8 cellular contexts compared by ENCODE assay signal in the genomic region with DNA sequence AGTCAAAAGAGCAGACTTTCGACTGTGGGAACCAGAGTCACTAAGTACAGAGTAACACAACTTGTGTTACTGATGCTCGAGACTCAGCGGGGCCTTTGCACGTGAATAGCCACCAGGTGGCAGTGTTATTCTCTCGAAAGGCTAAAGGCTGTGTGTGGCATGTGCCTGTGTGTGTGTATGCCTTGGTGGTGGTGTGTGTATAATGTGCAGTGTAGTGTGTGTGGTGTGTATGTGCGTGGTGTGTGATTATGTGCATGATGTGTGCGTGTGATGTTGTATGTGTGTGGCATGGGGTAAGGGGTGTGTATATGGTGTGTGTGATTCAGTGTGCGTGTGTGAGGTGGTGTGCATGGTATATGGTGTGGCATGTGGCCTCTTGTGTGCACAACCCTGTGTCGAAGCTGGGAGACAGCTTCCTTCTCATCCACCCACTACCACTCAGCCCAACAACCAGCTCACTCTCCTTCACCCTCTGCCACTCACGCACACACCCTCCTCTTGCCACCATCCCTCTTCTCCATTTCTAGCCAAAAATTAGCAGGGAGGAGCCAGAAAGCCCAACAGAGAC.
DNase-seq lines count a peak whose midpoint lies in the region; ATAC-seq, FAIRE-seq and TF ChIP-seq lines count a peak whose summit lies in the region.

No MANE protein-coding gene starts in this region.

- peak; percentile 100 for FAIRE-seq in GM12891 (lab: Jason Lieb, UNC)

- peak; percentile 56 for DNase-seq in GM12891 (ENCODE audit: insufficient read length, low spot score)
- DNase-seq in NCI-H345 treated with DMSO at 0.1 percent for 48 hours (lab: John Stamatoyannopoulos, UW; ENCODE audit: unreplicated experiment): peak; percentile 76
- peak; percentile 40 for DNase-seq in activated CD4-positive, CD25-positive, alpha-beta regulatory T cell treated with anti-CD3 and anti-CD28 coated beads, Interleukin-2, amount 50 U/mL, for 16 hours (ENCODE audit: low read depth, low spot score)
- peak; percentile 50 for DNase-seq in central memory CD4-positive, alpha-beta T cell
- DNase-seq in kidney glomerular epithelial cell (lab: John Stamatoyannopoulos, UW): peak; percentile 57
- peak; percentile 67 to 68 for DNase-seq in stimulated activated CD4-positive, alpha-beta T cell treated with anti-CD3 and anti-CD28 coated beads, Interleukin-2, amount 100 ng/mL, for 48 hours

- TF ChIP-seq POLR2A in GM12891 (IDR thresholded peaks at IDR 0.05; ENCODE audit: low read depth, low read length): no peak

- ATAC-seq in HG03095 (IDR thresholded peaks at IDR 0.05; ENCODE audit: unreplicated experiment) (peak; percentile 77), HG03460 (IDR thresholded peaks at IDR 0.05; ENCODE audit: unreplicated experiment) (no peak)

TF ChIP-seq in GM12891, 5 proteins besides CTCF, POLR2A, EP300 and RAD21:
- no peak for TF ChIP-seq PAX5 (IDR thresholded peaks at IDR 0.05; ENCODE audit: insufficient read depth, low read length, severe bottlenecking)
- TF ChIP-seq POU2F2 (IDR thresholded peaks at IDR 0.05; ENCODE audit: low read depth, low read length): no peak
- TF ChIP-seq POLR2AphosphoS5 (IDR thresholded peaks at IDR 0.05; ENCODE audit: low read depth, low read length): no peak
- TF ChIP-seq TAF1 (IDR thresholded peaks at IDR 0.05; ENCODE audit: low read depth, low read length): no peak
- TF ChIP-seq SPI1 (IDR thresholded peaks at IDR 0.05; ENCODE audit: low read depth, low read length): no peak
